Comparison of ENCODE assay signal across 9 cellular contexts in the genomic region with DNA sequence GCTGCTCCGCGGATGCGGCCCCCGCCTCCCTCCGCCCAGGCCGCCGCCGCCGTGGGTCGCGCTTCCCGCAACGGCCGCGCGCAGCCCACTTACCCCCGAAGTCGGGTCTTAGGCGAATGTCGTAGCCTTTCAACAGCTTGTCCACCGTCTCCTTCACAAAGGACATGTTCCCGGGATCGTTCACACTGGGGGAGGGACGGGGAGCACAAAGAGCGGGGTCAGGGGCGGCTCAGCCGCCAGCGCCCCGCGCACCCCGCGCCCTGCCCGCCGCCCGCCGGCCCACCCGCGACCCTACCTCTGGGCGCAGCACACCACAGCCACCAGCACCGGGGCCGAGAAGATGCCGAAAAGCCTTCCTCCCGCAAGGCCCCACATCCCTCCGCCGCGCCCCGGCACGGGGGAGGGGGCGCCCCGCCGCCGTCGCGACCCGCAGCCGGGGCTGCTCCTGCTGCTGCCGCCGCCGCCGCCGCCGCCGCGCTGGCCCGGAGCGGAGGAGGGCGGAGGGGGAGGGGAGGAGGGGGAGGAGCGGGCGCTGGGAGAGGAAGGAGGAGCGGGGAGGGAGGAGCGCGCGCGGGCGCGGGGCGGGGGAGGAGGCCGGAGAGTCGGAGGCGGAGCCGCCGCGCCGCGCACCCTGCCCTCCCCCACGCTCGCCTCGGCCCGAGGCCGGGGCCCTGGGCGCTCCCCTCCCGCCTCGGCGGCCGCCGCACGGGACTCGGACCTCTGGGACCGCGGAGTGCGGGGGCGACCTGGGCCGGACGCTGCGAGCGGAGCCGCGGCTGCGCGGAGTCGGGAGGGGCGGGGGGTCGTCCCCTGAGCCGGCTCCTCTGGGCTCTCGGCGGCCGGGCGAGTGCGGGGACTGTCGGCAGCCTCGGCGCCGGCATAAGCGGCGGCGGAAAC. TPM values are rescaled to one million over a fixed set of nuclear protein-coding genes. Genes with fewer than 3 reads are reported as not detected.
DNase-seq lines count a peak whose midpoint lies in the region; ATAC-seq and TF ChIP-seq lines count a peak whose summit lies in the region.
"Had no signal": no experiment of that assay in that cellular context is flagged by ENCODE, and none has a peak within 500 bp of the region (broad histone marks: within the 10 kb centered on the region; RNA-seq: fewer than 3 reads in every experiment).

A gene (minus strand): TSS at position 479 of the 897 bp plus-strand sequence.

- no peak for TF ChIP-seq EP300 in tibial nerve (IDR thresholded peaks at IDR 0.05)

- H3K9me3 ChIP-seq in body of pancreas (no peaks in the 10 kb centered on the region), tibial nerve (no peaks in the 10 kb centered on the region)
- H3K9me3 ChIP-seq: neutrophil had no signal

- H3K27me3 ChIP-seq in body of pancreas (no peaks in the 10 kb centered on the region), tibial nerve (peaks cover 0 to 47% of the 10 kb centered on the region in 2 donors)

- H3K4me3 ChIP-seq in body of pancreas: peak within 1 kb of the TSS in 1 of 2 donors; percentile 22
- peak within 1 kb of the TSS; percentile 18 to 60 (median 30) for H3K4me3 ChIP-seq in tibial nerve

- TF ChIP-seq CTCF in body of pancreas (IDR thresholded peaks at IDR 0.05): no peak
- no peak for TF ChIP-seq CTCF in tibial nerve (IDR thresholded peaks at IDR 0.05)

- peak; percentile 86 for ATAC-seq in body of pancreas
- ATAC-seq in left lobe of liver: peak; percentile 91
- ATAC-seq in GM18907 (IDR thresholded peaks at IDR 0.05; ENCODE audit: unreplicated experiment): no peak

- 2 to 20% methylated on average over 2 to 86 of the region's 126 CpGs for WGBS in body of pancreas, 2 donors
- 2% methylated on average over 19 to 27 of the region's 126 CpGs for WGBS in tibial nerve, 2 donors

- H3K27ac ChIP-seq in body of pancreas: peak within 1 kb of the TSS in 3 of 4 donors; percentile 10 to 49 (median 17)
- H3K27ac ChIP-seq in tibial nerve: no peak within 1 kb of the TSS
- H3K27ac ChIP-seq: neutrophil had no signal

- TF ChIP-seq POLR2A in body of pancreas (IDR thresholded peaks at IDR 0.05) (no peak), tibial nerve (IDR thresholded peaks at IDR 0.05) (no peak)

- intact Hi-C loops in body of pancreas (cut with DNase I): no loop called here

- DNase-seq in stimulated activated CD8-positive, alpha-beta memory T cell treated with anti-CD3 and anti-CD28 coated beads, Interleukin-2, amount 100 ng/mL, for 48 hours (ENCODE audit: low read depth in 2 of 2): peak; percentile 2 to 3
- no peak for DNase-seq in stimulated activated CD8-positive, alpha-beta memory T cell treated with anti-CD3 and anti-CD28 coated beads, Interleukin-4, amount 100 ng/mL, for 48 hours
- DNase-seq in body of pancreas (peak; percentile 69 to 75 (median 72)), left lobe of liver (ENCODE audit: low spot score) (peak; percentile 60), tibial nerve (ENCODE audit: low spot score in 2 of 2) (no peak), CD1c-positive myeloid dendritic cell (ENCODE audit: extremely low spot score) (no peak), KG1 (lab: John Stamatoyannopoulos, UW) (no peak)

- H3K4me1 ChIP-seq in body of pancreas: peaks cover 16% of the 10 kb centered on the region
- peaks cover 0 to 25% (median 0%) of the 10 kb centered on the region in 4 donors for H3K4me1 ChIP-seq in tibial nerve

- H3K36me3 ChIP-seq in body of pancreas (replicated peaks in 1 of 2; ENCODE audit: insufficient read depth in 1 of 2, low read depth in 2 of 2): no peaks in the 10 kb centered on the region
- no peaks in the 10 kb centered on the region for H3K36me3 ChIP-seq in tibial nerve
- H3K36me3 ChIP-seq: neutrophil had no signal

RNA-seq across cellular contexts. Expression of the gene that starts here (rescaled TPM):
- total RNA-seq in body of pancreas (1 to 10 TPM; 3.6 to 7.3 TPM), left lobe of liver (3.0 TPM), tibial nerve (1 to 10 TPM in 3 of 4 donors, not detected in 1; 1.2 to 3.9 (median 2.1) TPM)

Comparison
In these comparisons a context has a peak if more than half of its experiments do, and no peak if none do; other contexts are left out.
1. DNase-seq: peak in stimulated activated CD8-positive, alpha-beta memory T cell treated with anti-CD3 and anti-CD28 coated beads, Interleukin-2, amount 100 ng/mL, for 48 hours (2 of 2), body of pancreas (4 of 4) and left lobe of liver (single experiment); none in stimulated activated CD8-positive, alpha-beta memory T cell treated with anti-CD3 and anti-CD28 coated beads, Interleukin-4, amount 100 ng/mL, for 48 hours (single experiment), tibial nerve (0 of 2), CD1c-positive myeloid dendritic cell (single experiment) and KG1 (single experiment).
2. H3K27ac ChIP-seq: peak in body of pancreas (3 of 4); none in tibial nerve (0 of 4).